In genomic region chr6:129623008-129623732, GRCh38 we compare ENCODE assay signal across 11 cellular contexts.
DNase-seq lines count a peak whose midpoint lies in the region; ATAC-seq, FAIRE-seq and TF ChIP-seq lines count a peak whose summit lies in the region.
"Had no signal": no experiment of that assay in that cellular context is flagged by ENCODE, and none has a peak within 500 bp of the region (broad histone marks: within the 10 kb centered on the region; RNA-seq: fewer than 3 reads in every experiment).

No MANE protein-coding gene starts in this region.

- TF ChIP-seq POLR2A in GM12892 (IDR thresholded peaks at IDR 0.05; ENCODE audit: low read depth, low read length) (no peak), erythroblast (IDR thresholded peaks at IDR 0.05; ENCODE audit: low read length) (no peak)

- DNase-seq in GM12892 (ENCODE audit: insufficient read length) (no peak), RWPE1 (ENCODE audit: low spot score) (peak; percentile 51), HT-29 (ENCODE audit: low spot score) (no peak), ACHN (no peak), hepatic stellate cell (ENCODE audit: low spot score) (no peak), erythroblast (lab: John Stamatoyannopoulos, UW) (no peak)
- DNase-seq: activated T-cell treated with anti-CD3 and anti-CD28 coated beads, Interleukin-2, amount 50 U/mL, for 72 hours; naive thymus-derived CD4-positive, alpha-beta T cell; NCI-H2029 had no signal

- POLR2A ChIA-PET in RWPE1 (lab: Yijun Ruan, JAX; ENCODE audit: low non-redundant PET) = no interaction called here

- ATAC-seq in GM19455 (IDR thresholded peaks at IDR 0.05; ENCODE audit: unreplicated experiment) = peak; percentile 56
- peak; percentile 45 for ATAC-seq in HG03025 (IDR thresholded peaks at IDR 0.05; ENCODE audit: low FRiP score, unreplicated experiment)
- ATAC-seq: activated T-cell treated with anti-CD3 and anti-CD28 coated beads, Interleukin-2, amount 50 U/mL, for 72 hours; naive thymus-derived CD4-positive, alpha-beta T cell had no signal

- CTCF ChIA-PET in RWPE1 (lab: Yijun Ruan, JAX) = no interaction called here

- FAIRE-seq in GM12892 (lab: Jason Lieb, UNC) = peak; percentile 71

- H3K27ac ChIP-seq in RWPE1 = peak overlapping the region; percentile 55

- in situ Hi-C loops in ACHN (cut with HindIII; ENCODE audit: low pct_ligation_motif_present, low pct_unique_long_range_greater_than_20kb, low sequenced_read_pairs) = no loop called here

- TF ChIP-seq CTCF in RWPE1 (conservative IDR thresholded peaks at IDR 0.05; ENCODE audit: low read depth) = no peak
